In the genomic region with DNA sequence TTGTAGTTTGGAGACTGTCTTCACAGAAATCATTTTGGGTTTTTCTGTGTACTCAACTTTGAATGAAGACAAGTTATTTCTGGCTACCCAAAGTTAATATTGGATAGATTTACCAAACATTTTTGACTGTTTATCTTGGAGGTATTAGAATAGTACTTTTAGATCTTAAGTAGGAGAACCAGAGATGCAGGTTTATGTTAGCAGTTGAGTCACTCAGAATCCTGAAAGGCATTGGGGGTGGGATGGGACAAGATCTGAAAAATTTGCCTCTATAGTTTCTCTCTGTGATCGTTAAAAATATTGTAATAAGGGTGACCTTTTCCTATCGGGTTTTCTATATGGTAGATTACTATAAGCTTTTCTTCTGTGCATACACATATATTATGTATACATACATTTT, we compare ENCODE assay signal across 22 cellular contexts.
DNase-seq lines count a peak whose midpoint lies in the region; ATAC-seq, FAIRE-seq and TF ChIP-seq lines count a peak whose summit lies in the region.
"Had no signal": no experiment of that assay in that cellular context is flagged by ENCODE, and none has a peak within 500 bp of the region (broad histone marks: within the 10 kb centered on the region; RNA-seq: fewer than 3 reads in every experiment).

No MANE protein-coding gene starts in this region.

- H2BK20ac ChIP-seq in IMR-90 (ENCODE audit: low read depth, low read length): no peak overlapping the region

- WGBS in IMR-90 (ENCODE audit: extremely low coverage in 2 of 2, insufficient read length in 1 of 2), 2 experiments: no CpG with 5 or more reads among the region's 2 CpGs

- H3K14ac ChIP-seq in IMR-90 (replicated peaks; ENCODE audit: low read depth, low read length): no peak overlapping the region

- FAIRE-seq in bronchial epithelial cell (lab: Jason Lieb, UNC): no peak
- FAIRE-seq: GM12891, GM19239, H1 had no signal

- no peak overlapping the region for H3K27ac ChIP-seq in IMR-90 (ENCODE audit: insufficient read depth, low read length)
- H3K27ac ChIP-seq in PC-3 (ENCODE audit: low read length): no peak overlapping the region
- H3K27ac ChIP-seq: HL-60 had no signal

- no peak overlapping the region for H4K8ac ChIP-seq in IMR-90 (ENCODE audit: low read depth in 2 of 2, low read length in 2 of 2)

- H3K36me3 ChIP-seq in IMR-90 (ENCODE audit: control insufficient read depth, insufficient read depth, low read length) (no peaks in the 10 kb centered on the region), PC-3 (ENCODE audit: low read depth, low read length) (no peaks in the 10 kb centered on the region), bronchial epithelial cell (ENCODE audit: control insufficient read depth, insufficient read depth, low read length) (no peaks in the 10 kb centered on the region)
- H3K36me3 ChIP-seq: BE2C had no signal

- H4K20me1 ChIP-seq in IMR-90 (ENCODE audit: insufficient read depth, low read length) (no peaks in the 10 kb centered on the region), PC-3 (ENCODE audit: low read length) (no peaks in the 10 kb centered on the region)

- peaks cover 1% of the 10 kb centered on the region for H3K27me3 Mint-ChIP-seq in glutamatergic neuron (ENCODE audit: unreplicated experiment)
- H3K27me3 Mint-ChIP-seq: CD4-positive, CD25-positive, alpha-beta regulatory T cell had no signal

- H3K9ac ChIP-seq in IMR-90 (ENCODE audit: low read depth, low read length): no peak overlapping the region
- no peak overlapping the region for H3K9ac ChIP-seq in PC-3 (ENCODE audit: low read length)

- peaks cover 5% of the 10 kb centered on the region for H3K4me1 ChIP-seq in IMR-90 (ENCODE audit: control insufficient read depth, insufficient read depth, low read length)
- H3K4me1 ChIP-seq in PC-3 (ENCODE audit: insufficient read depth, low read length): peaks cover 20% of the 10 kb centered on the region
- H3K4me1 ChIP-seq: BE2C had no signal

- H3K27ac Mint-ChIP-seq in glutamatergic neuron (ENCODE audit: unreplicated experiment): no peak overlapping the region
- H3K27ac Mint-ChIP-seq: CD4-positive, CD25-positive, alpha-beta regulatory T cell; CD8-positive, alpha-beta memory T cell; H9 had no signal

- H3F3A ChIP-seq in PC-3 (ENCODE audit: low read length, unreplicated experiment): no peaks in the 10 kb centered on the region

- CTCF ChIA-PET in IMR-90 (lab: Yijun Ruan, JAX) (no interaction called here), PC-3 (lab: Charles Lee) (interaction anchor here (1.4 kb wide), 1 partner anchor 167 kb away, joined by 4 read pairs; no protein-coding TSS in a partner anchor)

- no peak overlapping the region for H2BK120ac ChIP-seq in IMR-90 (ENCODE audit: low read depth, low read length)

- H3K9me3 Mint-ChIP-seq in glutamatergic neuron (ENCODE audit: unreplicated experiment): peaks cover under 1% of the 10 kb centered on the region
- H3K9me3 Mint-ChIP-seq: H9 had no signal

- H4K91ac ChIP-seq in IMR-90 (ENCODE audit: insufficient read depth, low read depth, low read length): no peak overlapping the region

- H3K4me1 Mint-ChIP-seq in glutamatergic neuron (ENCODE audit: low read depth, unreplicated experiment): peaks cover 6% of the 10 kb centered on the region
- H3K4me1 Mint-ChIP-seq: CD4-positive, CD25-positive, alpha-beta regulatory T cell; CD8-positive, alpha-beta memory T cell had no signal

- H3K23ac ChIP-seq in IMR-90 (ENCODE audit: low read depth, low read length): no peak overlapping the region

- DNase-seq in IMR-90 (peak; percentile 48), PC-3 (peak; percentile 72), bronchial epithelial cell (ENCODE audit: low read depth) (peak; percentile 36), renal cortical epithelial cell (ENCODE audit: low read depth) (peak; percentile 4), dedifferentiated amniotic fluid mesenchymal stem cell (ENCODE audit: extremely low spot score) (no peak), glutamatergic neuron (no peak), LoVo (ENCODE audit: low spot score) (no peak)
- DNase-seq: ACHN; BE2C; C1 segment of cervical spinal cord; CD4-positive, CD25-positive, alpha-beta regulatory T cell; CD8-positive, alpha-beta memory T cell; COR-L47; DMS 273 treated with DMSO at 0.1 percent for 48 hours; DMS53; DND-41; EL; H9 had no signal

- no peak overlapping the region for H3K18ac ChIP-seq in IMR-90 (ENCODE audit: low read depth, low read length)

- dilution Hi-C loops in IMR-90 (cut with HindIII; ENCODE audit: low sequenced_read_pairs, unreplicated experiment): no loop called here

- no peak for TF ChIP-seq POLR2A in IMR-90 (IDR thresholded peaks at IDR 0.05; ENCODE audit: low read depth, low read length)

- H2BK15ac ChIP-seq in IMR-90 (ENCODE audit: low read depth, low read length): no peak overlapping the region

- no peaks in the 10 kb centered on the region for H3K36me3 Mint-ChIP-seq in glutamatergic neuron (ENCODE audit: unreplicated experiment)
- H3K36me3 Mint-ChIP-seq: CD4-positive, CD25-positive, alpha-beta regulatory T cell; CD8-positive, alpha-beta memory T cell had no signal

- no peaks in the 10 kb centered on the region for H3K79me2 ChIP-seq in PC-3 (ENCODE audit: low read length)

- no peaks in the 10 kb centered on the region for H3K9me2 ChIP-seq in PC-3 (replicated peaks; ENCODE audit: low read length)

- no peaks in the 10 kb centered on the region for H3K79me1 ChIP-seq in IMR-90 (ENCODE audit: low read depth in 1 of 2, low read length in 2 of 2)

- no peak overlapping the region for H2AK9ac ChIP-seq in IMR-90 (replicated peaks; ENCODE audit: low read depth, low read length, poor library complexity)

- H3K9me3 ChIP-seq in IMR-90 (ENCODE audit: control insufficient read depth, insufficient read depth, low read length) (no peaks in the 10 kb centered on the region), PC-3 (ENCODE audit: low read length) (no peaks in the 10 kb centered on the region)
- H3K9me3 ChIP-seq: BE2C had no signal

- H3K56ac ChIP-seq in IMR-90 (ENCODE audit: extremely low read depth, insufficient read depth, low read length): no peak overlapping the region

- H3K27me3 ChIP-seq in IMR-90 (ENCODE audit: control insufficient read depth, insufficient read depth, low read length): no peaks in the 10 kb centered on the region
- no peaks in the 10 kb centered on the region for H3K27me3 ChIP-seq in PC-3 (ENCODE audit: low read length)
- H3K27me3 ChIP-seq in bronchial epithelial cell (ENCODE audit: control insufficient read depth, insufficient read depth, low read length): no peaks in the 10 kb centered on the region

- no peak overlapping the region for H2AK5ac ChIP-seq in IMR-90 (ENCODE audit: low read depth, low read length)

- intact Hi-C loops in IMR-90 (cut with micrococcal nuclease) (loop anchor here (2.0 to 5.0 kb wide), 4 partner anchors 110 to 895 kb away; a partner anchor contains a TSS), PC-3 (cut with micrococcal nuclease) (loop anchor here (5.0 kb wide), 2 partner anchors 120 to 460 kb away; no protein-coding TSS in a partner anchor)

- BruUV-seq in IMR-90 (replicated peaks; lab: Mats Ljungman, UMichigan) (no TSS peak), PC-3 (replicated peaks; lab: Mats Ljungman, UMichigan) (no TSS peak)

- in situ Hi-C loops in IMR-90 (cut with MboI; ENCODE audit: low sequenced_read_pairs): loop anchor here (5.0 kb wide), 1 partner anchor 170 kb away; no protein-coding TSS in a partner anchor

- H2AFZ ChIP-seq in IMR-90 (replicated peaks; ENCODE audit: low read length, poor library complexity) (no peak overlapping the region), PC-3 (ENCODE audit: low read length) (no peak overlapping the region)

- no peak overlapping the region for H2BK5ac ChIP-seq in IMR-90 (ENCODE audit: low read depth, low read length, poor library complexity, severe bottlenecking)

- TF ChIP-seq CTCF in IMR-90 (conservative IDR thresholded peaks at IDR 0.05; ENCODE audit: low read depth, low read length) (no peak), PC-3 (conservative IDR thresholded peaks at IDR 0.05; ENCODE audit: low read depth, low read length) (no peak), bronchial epithelial cell (IDR thresholded peaks at IDR 0.05; ENCODE audit: insufficient read depth, low read length, severe bottlenecking) (no peak), glutamatergic neuron (IDR thresholded peaks at IDR 0.05; ENCODE audit: partially characterized antibody, unreplicated experiment) (no peak)

- no peak overlapping the region for H4K5ac ChIP-seq in IMR-90 (ENCODE audit: low read depth, low read length)

- H3K4me2 ChIP-seq in IMR-90 (ENCODE audit: low read depth, low read length) (no peak overlapping the region), PC-3 (ENCODE audit: low read length) (peak overlapping the region; percentile 73)

- ATAC-seq in IMR-90 (ENCODE audit: low read depth) (peak; percentile 46; the same call in 1 of the 2 replicates), PC-3 (peak; percentile 37; the same call in 1 of the 2 replicates)

- no peak overlapping the region for H3K4me3 ChIP-seq in IMR-90 (ENCODE audit: insufficient read depth, low read depth, low read length)
- H3K4me3 ChIP-seq in PC-3 (ENCODE audit: low read length): 0 out of 2 replicates have a peak overlapping the region, but pooled peaks have one; percentile 12
- H3K4me3 ChIP-seq in bronchial epithelial cell (ENCODE audit: low read depth, low read length): no peak overlapping the region

- peaks cover 3% of the 10 kb centered on the region; the same call in 1 of the 2 replicates for H3K9me1 ChIP-seq in IMR-90 (ENCODE audit: insufficient read depth, low read length)

- H3K4ac ChIP-seq in IMR-90 (ENCODE audit: low read depth, low read length): no peak overlapping the region

- H3K4me3 Mint-ChIP-seq in glutamatergic neuron (ENCODE audit: unreplicated experiment): no peak overlapping the region
- H3K4me3 Mint-ChIP-seq: CD4-positive, CD25-positive, alpha-beta regulatory T cell; CD8-positive, alpha-beta memory T cell; H9 had no signal

- POLR2A ChIA-PET in IMR-90 (lab: Charles Lee; ENCODE audit: unreplicated experiment) (no interaction called here), PC-3 (lab: Charles Lee; ENCODE audit: unreplicated experiment) (interaction anchor here (0.5 to 0.6 kb wide), 2 partner anchors 110 to 115 kb away, joined by 6 to 8 read pairs; no protein-coding TSS in a partner anchor)

- no peak for TF ChIP-seq RAD21 in IMR-90 (IDR thresholded peaks at IDR 0.05; ENCODE audit: low read length)

TF ChIP-seq in IMR-90, 13 proteins besides CTCF, POLR2A, EP300 and RAD21 (continues in another document):
- TF ChIP-seq CHD1 (IDR thresholded peaks at IDR 0.05; ENCODE audit: low read depth, low read length) (no peak), RFX5 (IDR thresholded peaks at IDR 0.05; ENCODE audit: low read depth, low read length) (no peak), MAFK (IDR thresholded peaks at IDR 0.05; ENCODE audit: low read depth, low read length) (no peak), MXI1 (IDR thresholded peaks at IDR 0.05; ENCODE audit: borderline replicate concordance, low read depth, low read length) (no peak)
- TF ChIP-seq, protein P1, sequence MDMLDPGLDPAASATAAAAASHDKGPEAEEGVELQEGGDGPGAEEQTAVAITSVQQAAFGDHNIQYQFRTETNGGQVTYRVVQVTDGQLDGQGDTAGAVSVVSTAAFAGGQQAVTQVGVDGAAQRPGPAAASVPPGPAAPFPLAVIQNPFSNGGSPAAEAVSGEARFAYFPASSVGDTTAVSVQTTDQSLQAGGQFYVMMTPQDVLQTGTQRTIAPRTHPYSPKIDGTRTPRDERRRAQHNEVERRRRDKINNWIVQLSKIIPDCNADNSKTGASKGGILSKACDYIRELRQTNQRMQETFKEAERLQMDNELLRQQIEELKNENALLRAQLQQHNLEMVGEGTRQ (IDR thresholded peaks at IDR 0.05; ENCODE audit: low read depth, low read length): no peak

Comparison
In these comparisons a context has a peak if more than half of its experiments do, and no peak if none do; other contexts are left out.
1. DNase-seq: peak in IMR-90 (single experiment), PC-3 (single experiment), bronchial epithelial cell (single experiment) and renal cortical epithelial cell (single experiment); none in dedifferentiated amniotic fluid mesenchymal stem cell (single experiment), glutamatergic neuron (single experiment) and LoVo (single experiment).